In genomic region chr18:58161659-58162058, GRCh38 we compare ENCODE assay signal across 1 cellular context.
TF ChIP-seq lines count a peak whose summit lies in the region.

No MANE protein-coding gene starts in this region.

TF ChIP-seq in HEK293, 187 proteins besides CTCF, POLR2A, EP300 and RAD21 (continued from another document):
- TF ChIP-seq, protein P1, sequence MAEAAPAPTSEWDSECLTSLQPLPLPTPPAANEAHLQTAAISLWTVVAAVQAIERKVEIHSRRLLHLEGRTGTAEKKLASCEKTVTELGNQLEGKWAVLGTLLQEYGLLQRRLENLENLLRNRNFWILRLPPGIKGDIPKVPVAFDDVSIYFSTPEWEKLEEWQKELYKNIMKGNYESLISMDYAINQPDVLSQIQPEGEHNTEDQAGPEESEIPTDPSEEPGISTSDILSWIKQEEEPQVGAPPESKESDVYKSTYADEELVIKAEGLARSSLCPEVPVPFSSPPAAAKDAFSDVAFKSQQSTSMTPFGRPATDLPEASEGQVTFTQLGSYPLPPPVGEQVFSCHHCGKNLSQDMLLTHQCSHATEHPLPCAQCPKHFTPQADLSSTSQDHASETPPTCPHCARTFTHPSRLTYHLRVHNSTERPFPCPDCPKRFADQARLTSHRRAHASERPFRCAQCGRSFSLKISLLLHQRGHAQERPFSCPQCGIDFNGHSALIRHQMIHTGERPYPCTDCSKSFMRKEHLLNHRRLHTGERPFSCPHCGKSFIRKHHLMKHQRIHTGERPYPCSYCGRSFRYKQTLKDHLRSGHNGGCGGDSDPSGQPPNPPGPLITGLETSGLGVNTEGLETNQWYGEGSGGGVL (tag by site-specific recombination; IDR thresholded peaks at IDR 0.05) = 0 out of 2 replicates have a peak, but pooled peaks have one; percentile 23
- TF ChIP-seq ZBTB17 (tag by site-specific recombination; IDR thresholded peaks at IDR 0.05) = peak; percentile 38; the same call in 1 of the 2 replicates
TF ChIP-seq in HEK293: peak in this region for 8.
